Comparison of ENCODE assay signal across 16 cellular contexts in genomic region chr5:90690317-90690716, GRCh38.
"Had no signal": no experiment of that assay in that cellular context is flagged by ENCODE, and none has a peak within 500 bp of the region (broad histone marks: within the 10 kb centered on the region; RNA-seq: fewer than 3 reads in every experiment).

No MANE protein-coding gene starts in this region.

- H3K4me3 Mint-ChIP-seq: naive thymus-derived CD8-positive, alpha-beta T cell; neural crest cell had no signal

- H3K4me3 ChIP-seq: heart left ventricle, right atrium auricular region, stomach had no signal

- DNase-seq: cortex of kidney; effector memory CD4-positive, alpha-beta T cell; heart left ventricle; hippocampal formation; left colon; mesendoderm; naive thymus-derived CD8-positive, alpha-beta T cell; small intestine; stimulated activated CD4-positive, alpha-beta T cell treated with anti-CD3 and anti-CD28 coated beads, Interleukin-12 subunit alpha, Interleukin-12 subunit beta, amount 100 ng/mL, for 4 hours; stimulated activated naive CD4-positive, alpha-beta T cell; stomach; substantia nigra; trophoblast cell had no signal

- H3K36me3 ChIP-seq: heart left ventricle, right atrium auricular region, stomach had no signal

- H3K27ac ChIP-seq: heart left ventricle, right atrium auricular region, stomach had no signal

- H3K27me3 ChIP-seq: heart left ventricle, right atrium auricular region, stomach had no signal

- H3K27ac Mint-ChIP-seq: naive thymus-derived CD8-positive, alpha-beta T cell had no signal

- H3K36me3 Mint-ChIP-seq: naive thymus-derived CD8-positive, alpha-beta T cell had no signal

- H3K4me1 ChIP-seq: right atrium auricular region, stomach had no signal

- ATAC-seq: esophagus mucosa; heart left ventricle; left colon; naive thymus-derived CD8-positive, alpha-beta T cell had no signal

- H3K9me3 ChIP-seq: heart left ventricle, right atrium auricular region, stomach had no signal

- H3K4me1 Mint-ChIP-seq: naive thymus-derived CD8-positive, alpha-beta T cell; neural crest cell had no signal
